ENCODE assay signal across 28 cellular contexts in the genomic region with DNA sequence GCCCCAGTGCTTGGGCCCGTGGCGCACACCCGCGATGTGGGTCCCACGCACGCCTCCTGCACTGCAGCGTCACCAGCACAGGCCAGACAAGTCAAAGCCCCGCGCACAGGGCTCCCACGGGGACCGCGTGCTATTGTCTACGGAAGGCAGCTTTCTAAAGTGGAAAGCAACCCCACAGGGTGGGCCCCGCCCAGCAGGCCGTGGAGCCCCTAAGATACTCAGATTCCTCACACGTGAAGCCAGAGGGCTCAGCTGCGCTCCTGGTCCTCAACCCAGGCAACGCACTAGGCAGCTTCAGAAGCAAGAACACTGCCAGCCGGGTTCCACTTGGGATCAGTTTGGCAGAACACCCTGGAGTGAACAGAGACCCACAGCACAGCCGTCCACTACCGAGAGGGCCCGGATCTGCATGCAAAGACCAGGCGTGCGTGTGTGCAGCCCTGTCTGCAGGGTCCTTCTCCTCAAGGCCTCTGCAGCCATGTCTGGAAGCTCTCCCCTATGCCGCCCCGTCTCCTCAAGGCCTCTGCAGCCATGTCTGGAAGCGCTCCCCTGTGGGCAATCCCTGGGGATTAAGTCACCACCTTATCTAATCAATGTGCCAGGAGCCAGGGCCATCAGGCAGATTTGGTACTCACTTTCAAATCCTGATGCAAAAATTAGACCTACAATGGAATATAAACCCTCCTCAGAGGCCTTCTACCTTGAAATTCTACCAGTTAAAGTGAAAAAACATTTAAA.
DNase-seq lines count a peak whose midpoint lies in the region; ATAC-seq and TF ChIP-seq lines count a peak whose summit lies in the region.
"Had no signal": no experiment of that assay in that cellular context is flagged by ENCODE, and none has a peak within 500 bp of the region (broad histone marks: within the 10 kb centered on the region; RNA-seq: fewer than 3 reads in every experiment).

No MANE protein-coding gene starts in this region.

- H3K27me3 ChIP-seq in endodermal cell (ENCODE audit: control insufficient read depth, insufficient read depth, low read length, poor library complexity, severe bottlenecking) (no peaks in the 10 kb centered on the region), lower lobe of right lung (ENCODE audit: low read depth) (no peaks in the 10 kb centered on the region), spleen (replicated peaks in 1 of 7) (no peaks in the 10 kb centered on the region)
- H3K27me3 ChIP-seq: gastrocnemius medialis, testis had no signal

- H3K4me3 Mint-ChIP-seq in endodermal cell, result no peak overlapping the region
- H3K4me3 Mint-ChIP-seq: activated CD4-positive, alpha-beta memory T cell treated with anti-CD3 and anti-CD28 coated beads for 36 hours; activated naive CD4-positive, alpha-beta T cell treated with anti-CD3 and anti-CD28 coated beads, Interleukin-2, amount 50 U/mL, for 24 hours; CD4-positive, alpha-beta memory T cell; natural killer cell; stimulated activated memory B cell treated with anti-CD40 and anti-IgM and Interleukin-4, amounts not matched to agents 10 μg/mL and 1 μg/mL and 100 μg/mL, for 72 hours; T-helper 2 cell treated with Interferon-gamma antibody and Interleukin-4, amounts not matched to agents 5 μg/mL and 100 μg/mL, for 36 hours had no signal

- H3K9me3 Mint-ChIP-seq in endodermal cell, result peaks cover 36% of the 10 kb centered on the region

- H3K27ac Mint-ChIP-seq in endodermal cell, result no peak overlapping the region
- H3K27ac Mint-ChIP-seq: activated CD4-positive, alpha-beta memory T cell treated with anti-CD3 and anti-CD28 coated beads for 36 hours; activated naive CD4-positive, alpha-beta T cell treated with anti-CD3 and anti-CD28 coated beads, Interleukin-2, amount 50 U/mL, for 24 hours; CD4-positive, alpha-beta memory T cell; natural killer cell; stimulated activated memory B cell treated with anti-CD40 and anti-IgM and Interleukin-4, amounts not matched to agents 10 μg/mL and 1 μg/mL and 100 μg/mL, for 72 hours; T-helper 2 cell treated with Interferon-gamma antibody and Interleukin-4, amounts not matched to agents 5 μg/mL and 100 μg/mL, for 36 hours had no signal

- TF ChIP-seq CTCF in endodermal cell (conservative IDR thresholded peaks at IDR 0.05) (no peak), lower lobe of right lung (IDR thresholded peaks at IDR 0.05) (no peak), spleen (IDR thresholded peaks at IDR 0.05 in 8 of 11, conservative IDR thresholded peaks at IDR 0.05 in 3 of 11) (no peak)

- intact Hi-C loops in lower lobe of right lung (cut with DNase I) (no loop called here), spleen (cut with DNase I; ENCODE audit: low total_unique reads) (no loop called here)

- H3K4me1 ChIP-seq in endodermal cell (ENCODE audit: control insufficient read depth, insufficient read depth, low read length), result no peaks in the 10 kb centered on the region
- H3K4me1 ChIP-seq in lower lobe of right lung, result peaks cover 6% of the 10 kb centered on the region
- H3K4me1 ChIP-seq in spleen, result peaks cover 0 to 6% (median 2%) of the 10 kb centered on the region in 6 donors
- H3K4me1 ChIP-seq: parathyroid adenoma, testis had no signal

- ATAC-seq in lower lobe of right lung, result no peak
- no peak for ATAC-seq in GM19351 (IDR thresholded peaks at IDR 0.05; ENCODE audit: unreplicated experiment)
- no peak for ATAC-seq in stimulated activated naive CD8-positive, alpha-beta T cell treated with anti-CD3 and anti-CD28 coated beads, Interleukin-15, Interleukin-2, amounts not matched to agents 100 U/mL and 50 U/mL, for 24 hours
- ATAC-seq: gastrocnemius medialis; HCT116; natural killer cell; stimulated activated memory B cell treated with anti-CD40 and anti-IgM and Interleukin-4, amounts not matched to agents 10 μg/mL and 1 μg/mL and 100 μg/mL, for 72 hours had no signal

- WGBS in endodermal cell (ENCODE audit: insufficient coverage in 1 of 2, insufficient read length in 1 of 2), 2 experiments, result 94 to 96% methylated on average over 26 to 27 of the region's 27 CpGs
- 92 to 98% (median 96%) methylated on average over 14 to 27 of the region's 27 CpGs for WGBS in spleen, 5 donors

- peaks cover 44% of the 10 kb centered on the region for H3K36me3 Mint-ChIP-seq in endodermal cell (ENCODE audit: low read depth)

- H3K36me3 ChIP-seq in endodermal cell (ENCODE audit: control insufficient read depth, insufficient read depth, low read length), result peaks cover under 1% of the 10 kb centered on the region
- H3K36me3 ChIP-seq in lower lobe of right lung, result peaks cover 25% of the 10 kb centered on the region
- H3K36me3 ChIP-seq in spleen, result peaks cover 3 to 78% (median 15%) of the 10 kb centered on the region in 6 donors
- H3K36me3 ChIP-seq: WERI-Rb-1 had no signal

- no peak overlapping the region for H3K27ac ChIP-seq in endodermal cell (ENCODE audit: low read depth, low read length)
- H3K27ac ChIP-seq in lower lobe of right lung, result no peak overlapping the region
- H3K27ac ChIP-seq in spleen, result no peak overlapping the region
- H3K27ac ChIP-seq: 22Rv1, parathyroid adenoma, testis, WERI-Rb-1 had no signal

- H3K4me3 ChIP-seq in endodermal cell (ENCODE audit: low read length), result no peak overlapping the region
- H3K4me3 ChIP-seq in lower lobe of right lung, result no peak overlapping the region
- H3K4me3 ChIP-seq in spleen, result no peak overlapping the region
- H3K4me3 ChIP-seq: gastrocnemius medialis, testis had no signal

- peak; percentile 24 for DNase-seq in activated CD4-positive, CD25-positive, alpha-beta regulatory T cell treated with anti-CD3 and anti-CD28 coated beads, Interleukin-2, amount 50 U/mL, for 72 hours
- no peak for DNase-seq in activated CD4-positive, CD25-positive, alpha-beta regulatory T cell (lab: John Stamatoyannopoulos, UW)
- DNase-seq in endodermal cell (peak; percentile 28), lower lobe of right lung (peak; percentile 38), spleen (peak; percentile 45), NCI-H524 (lab: John Stamatoyannopoulos, UW) (no peak)
- DNase-seq in stimulated activated naive CD8-positive, alpha-beta T cell treated with anti-CD3 and anti-CD28 coated beads, Interleukin-15, Interleukin-2, amounts not matched to agents 100 U/mL and 50 U/mL, for 24 hours, result no peak
- DNase-seq: activated CD4-positive, alpha-beta memory T cell treated with anti-CD3 and anti-CD28 coated beads for 36 hours; activated T-cell treated with anti-CD3 and anti-CD28 coated beads for 4 hours; CD4-positive, alpha-beta memory T cell; DMS 273 treated with DMSO at 0.1 percent for 48 hours; effector CD4-positive, alpha-beta T cell; KG1; natural killer cell; NCI-H146; NCI-H2171; NCI-H526; small intestine; testis; WERI-Rb-1 had no signal

- no peak for TF ChIP-seq POLR2A in spleen (IDR thresholded peaks at IDR 0.05)

- no peak overlapping the region for H3K9ac ChIP-seq in endodermal cell (ENCODE audit: extremely low read depth, low read length, poor library complexity, severe bottlenecking)
- H3K9ac ChIP-seq: parathyroid adenoma had no signal

- H3K9me3 ChIP-seq in endodermal cell (ENCODE audit: control insufficient read depth, low read length) (peaks cover 38% of the 10 kb centered on the region), lower lobe of right lung (peaks cover 33% of the 10 kb centered on the region), spleen (peaks cover 11 to 42% (median 41%) of the 10 kb centered on the region in 8 donors)
- H3K9me3 ChIP-seq: gastrocnemius medialis, testis had no signal

- H3K4me1 Mint-ChIP-seq in endodermal cell, result no peaks in the 10 kb centered on the region
- H3K4me1 Mint-ChIP-seq: stimulated activated memory B cell treated with anti-CD40 and anti-IgM and Interleukin-4, amounts not matched to agents 10 μg/mL and 1 μg/mL and 100 μg/mL, for 72 hours had no signal

- no peaks in the 10 kb centered on the region for H3K27me3 Mint-ChIP-seq in endodermal cell (ENCODE audit: insufficient read depth)
- H3K27me3 Mint-ChIP-seq: activated CD4-positive, alpha-beta memory T cell treated with anti-CD3 and anti-CD28 coated beads for 36 hours; activated naive CD4-positive, alpha-beta T cell treated with anti-CD3 and anti-CD28 coated beads, Interleukin-2, amount 50 U/mL, for 24 hours; CD4-positive, alpha-beta memory T cell; stimulated activated memory B cell treated with anti-CD40 and anti-IgM and Interleukin-4, amounts not matched to agents 10 μg/mL and 1 μg/mL and 100 μg/mL, for 72 hours had no signal

Comparison
In these comparisons a context has a peak if more than half of its experiments do, and no peak if none do; other contexts are left out.
1. DNase-seq: peak in activated CD4-positive, CD25-positive, alpha-beta regulatory T cell treated with anti-CD3 and anti-CD28 coated beads, Interleukin-2, amount 50 U/mL, for 72 hours (single experiment), endodermal cell (single experiment), lower lobe of right lung (single experiment) and spleen (single experiment); none in activated CD4-positive, CD25-positive, alpha-beta regulatory T cell (0 of 4), stimulated activated naive CD8-positive, alpha-beta T cell treated with anti-CD3 and anti-CD28 coated beads, Interleukin-15, Interleukin-2, amounts not matched to agents 100 U/mL and 50 U/mL, for 24 hours (single experiment) and NCI-H524 (0 of 2).